In the genomic region with DNA sequence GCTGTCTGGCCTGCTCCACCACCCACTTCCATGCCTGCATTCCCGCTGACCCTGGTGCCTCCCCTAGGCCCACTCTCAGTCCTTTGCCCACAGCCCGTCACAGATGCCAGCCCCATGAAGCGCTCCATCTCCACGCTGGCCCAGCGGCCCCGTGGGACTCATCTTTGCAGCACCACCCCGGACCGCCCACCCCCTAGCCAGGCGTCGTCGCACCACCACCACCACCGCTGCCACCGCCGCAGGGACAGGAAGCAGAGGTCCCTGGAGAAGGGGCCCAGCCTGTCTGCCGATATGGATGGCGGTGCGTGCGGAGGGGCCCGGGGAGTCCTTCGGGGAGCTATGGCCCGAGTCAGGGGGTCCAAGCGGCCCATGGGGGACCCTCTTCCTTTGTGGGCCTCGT, we compare ENCODE assay signal across 19 cellular contexts.
"Had no signal": no experiment of that assay in that cellular context is flagged by ENCODE, and none has a peak within 500 bp of the region (broad histone marks: within the 10 kb centered on the region; RNA-seq: fewer than 3 reads in every experiment).

No MANE protein-coding gene starts in this region.

- H3K9me3 ChIP-seq: SK-N-SH had no signal

- DNase-seq: KBM-7, MV-4-11, NCI-H1092, NCI-H1105 treated with DMSO at 0.1 percent for 48 hours, NCI-H1417 treated with DMSO at 0.1 percent for 48 hours, NCI-H146, NCI-H1694 treated with DMSO at 0.1 percent for 48 hours, NCI-H1930, NCI-H2081, NCI-H2107, NCI-H226, NCI-H446, NCI-H510A, NCI-H524 treated with DMSO at 0.1 percent for 48 hours, NCI-H69, NCI-H774, RPMI8226, SHP77, SK-N-SH had no signal

- H3K9ac ChIP-seq: SK-N-SH had no signal

- H3K4me2 ChIP-seq: SK-N-SH had no signal
